In the genomic region with DNA sequence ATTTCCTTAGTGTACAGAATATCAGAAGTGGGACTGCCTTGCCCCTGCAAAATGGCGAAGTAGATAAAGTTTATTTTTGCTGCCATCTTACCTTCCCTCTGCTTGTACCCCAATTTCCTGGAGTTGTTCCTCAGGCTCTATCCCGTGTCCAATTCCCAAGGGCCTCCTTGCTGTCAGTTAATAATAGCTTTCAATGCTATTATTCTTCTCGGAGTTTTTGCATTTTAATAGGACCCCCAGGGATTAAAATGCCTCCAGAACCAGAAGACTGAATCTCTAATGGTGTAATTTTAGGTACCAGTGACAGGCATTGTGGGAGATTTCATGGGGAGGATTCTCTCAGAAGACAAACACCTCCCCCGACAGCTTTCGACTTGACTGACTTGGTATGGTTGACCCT, we compare ENCODE assay signal across 16 cellular contexts.
A peak's percentile ranks its signal among the peaks of the same experiment; 100 is the strongest.
DNase-seq lines count a peak whose midpoint lies in the region; ATAC-seq, FAIRE-seq and TF ChIP-seq lines count a peak whose summit lies in the region.
"Had no signal": no experiment of that assay in that cellular context is flagged by ENCODE, and none has a peak within 500 bp of the region (broad histone marks: within the 10 kb centered on the region; RNA-seq: fewer than 3 reads in every experiment).

No MANE protein-coding gene starts in this region.

- POLR2A ChIA-PET in activated CD8-positive, alpha-beta T cell treated with anti-CD3 and anti-CD28 coated beads for 36 hours (lab: Charles Lee): no interaction called here

- H3K36me3 Mint-ChIP-seq in natural killer cell (peaks cover 3% of the 10 kb centered on the region), neural crest cell (ENCODE audit: low read depth) (peaks cover 5% of the 10 kb centered on the region)
- H3K36me3 Mint-ChIP-seq in natural killer cell treated with Interleukin-12 subunit alpha and Interleukin-12 subunit beta and Interleukin-15 and Interleukin-18, amount 100 ng/mL, for 72 hours: no peaks in the 10 kb centered on the region
- no peaks in the 10 kb centered on the region for H3K36me3 Mint-ChIP-seq in activated CD8-positive, alpha-beta T cell treated with anti-CD3 and anti-CD28 coated beads for 36 hours (ENCODE audit: low read depth)

- H3K27me3 Mint-ChIP-seq in natural killer cell (ENCODE audit: low read depth in 2 of 2) (no peaks in the 10 kb centered on the region), neural crest cell (ENCODE audit: low read depth) (no peaks in the 10 kb centered on the region)
- no peaks in the 10 kb centered on the region for H3K27me3 Mint-ChIP-seq in natural killer cell treated with Interleukin-12 subunit alpha and Interleukin-12 subunit beta and Interleukin-15 and Interleukin-18, amount 100 ng/mL, for 72 hours
- H3K27me3 Mint-ChIP-seq in activated CD8-positive, alpha-beta T cell treated with anti-CD3 and anti-CD28 coated beads for 36 hours: no peaks in the 10 kb centered on the region

- H3K9me3 Mint-ChIP-seq in natural killer cell: peaks cover 0 to 2% of the 10 kb centered on the region in 2 donors
- no peaks in the 10 kb centered on the region for H3K9me3 Mint-ChIP-seq in natural killer cell treated with Interleukin-12 subunit alpha and Interleukin-12 subunit beta and Interleukin-15 and Interleukin-18, amount 100 ng/mL, for 72 hours
- H3K9me3 Mint-ChIP-seq in neural crest cell: peaks cover 5% of the 10 kb centered on the region
- H3K9me3 Mint-ChIP-seq in activated CD8-positive, alpha-beta T cell treated with anti-CD3 and anti-CD28 coated beads for 36 hours: peaks cover 7% of the 10 kb centered on the region

- H3K4me3 ChIP-seq in keratinocyte (ENCODE audit: control insufficient read depth in 2 of 3, extremely low read depth in 1 of 3, insufficient read depth in 2 of 3, low read depth in 1 of 3, low read length in 3 of 3): no peak overlapping the region
- H3K4me3 ChIP-seq: BLaER1 had no signal

- CTCF ChIA-PET in activated CD8-positive, alpha-beta T cell treated with anti-CD3 and anti-CD28 coated beads for 36 hours (lab: Charles Lee): no interaction called here

- no peak overlapping the region for H3K27ac ChIP-seq in keratinocyte (ENCODE audit: control insufficient read depth, insufficient read depth, low read length)
- H3K27ac ChIP-seq: 22Rv1, BLaER1 had no signal

- peak overlapping the region; percentile 88 for H3K4me3 Mint-ChIP-seq in natural killer cell
- H3K4me3 Mint-ChIP-seq in natural killer cell treated with Interleukin-12 subunit alpha and Interleukin-12 subunit beta and Interleukin-15 and Interleukin-18, amount 100 ng/mL, for 72 hours: no peak overlapping the region
- no peak overlapping the region for H3K4me3 Mint-ChIP-seq in neural crest cell
- no peak overlapping the region for H3K4me3 Mint-ChIP-seq in activated CD8-positive, alpha-beta T cell treated with anti-CD3 and anti-CD28 coated beads for 36 hours

- peak; percentile 9 for FAIRE-seq in keratinocyte (lab: Jason Lieb, UNC)
- FAIRE-seq: GM19239 had no signal

- H3K9me3 ChIP-seq in keratinocyte (ENCODE audit: control insufficient read depth, low read depth, low read length): no peaks in the 10 kb centered on the region

- H3K27me3 ChIP-seq in keratinocyte (ENCODE audit: control insufficient read depth, extremely low read depth, insufficient read depth, low read length): no peaks in the 10 kb centered on the region
- H3K27me3 ChIP-seq: BLaER1 had no signal

- no peaks in the 10 kb centered on the region for H4K20me1 ChIP-seq in keratinocyte (ENCODE audit: control insufficient read depth, extremely low read depth, insufficient read depth, low read length)
- H4K20me1 ChIP-seq: BLaER1 had no signal

- intact Hi-C loops in natural killer cell (cut with micrococcal nuclease): loop anchor here (5.0 kb wide), 1 partner anchor 74 kb away; a partner anchor contains a TSS
- intact Hi-C loops in activated CD8-positive, alpha-beta T cell treated with anti-CD3 and anti-CD28 coated beads for 36 hours (cut with micrococcal nuclease): no loop called here

- no peak for ATAC-seq in natural killer cell
- no peak for ATAC-seq in natural killer cell treated with Interleukin-12 subunit alpha and Interleukin-12 subunit beta and Interleukin-15 and Interleukin-18, amount 100 ng/mL, for 72 hours
- ATAC-seq in activated CD8-positive, alpha-beta T cell treated with anti-CD3 and anti-CD28 coated beads for 36 hours: no peak

- H3K79me2 ChIP-seq in keratinocyte (ENCODE audit: control insufficient read depth, insufficient read depth, low read length): no peaks in the 10 kb centered on the region

- no peaks in the 10 kb centered on the region for H3K4me1 ChIP-seq in keratinocyte (ENCODE audit: control insufficient read depth, extremely low read depth, insufficient read depth, low read length)
- H3K4me1 ChIP-seq: Caco-2 had no signal

- peaks cover 42 to 45% of the 10 kb centered on the region in 2 donors for H3K4me1 Mint-ChIP-seq in natural killer cell
- H3K4me1 Mint-ChIP-seq in natural killer cell treated with Interleukin-12 subunit alpha and Interleukin-12 subunit beta and Interleukin-15 and Interleukin-18, amount 100 ng/mL, for 72 hours (ENCODE audit: low read depth in 2 of 2): peaks cover 14 to 17% of the 10 kb centered on the region in 2 donors
- peaks cover 18% of the 10 kb centered on the region for H3K4me1 Mint-ChIP-seq in neural crest cell
- peaks cover 7% of the 10 kb centered on the region for H3K4me1 Mint-ChIP-seq in activated CD8-positive, alpha-beta T cell treated with anti-CD3 and anti-CD28 coated beads for 36 hours (ENCODE audit: low read depth)

- H3K9me1 ChIP-seq in keratinocyte (ENCODE audit: control insufficient read depth, extremely low read depth, insufficient read depth, low read length): no peaks in the 10 kb centered on the region

- H3K36me3 ChIP-seq in keratinocyte (ENCODE audit: control insufficient read depth in 2 of 2, extremely low read depth in 1 of 2, insufficient read depth in 2 of 2, low read length in 2 of 2): no peaks in the 10 kb centered on the region
- H3K36me3 ChIP-seq: BLaER1 had no signal

- no peak overlapping the region for H2AFZ ChIP-seq in keratinocyte (ENCODE audit: control insufficient read depth, low read length)

- DNase-seq in natural killer cell (no peak), keratinocyte (ENCODE audit: low read depth, low spot score) (no peak), neural crest cell (ENCODE audit: low read depth, low spot score) (no peak), NCI-H1436 (lab: John Stamatoyannopoulos, UW) (no peak), NCI-H2029 (lab: John Stamatoyannopoulos, UW) (no peak)
- no peak for DNase-seq in natural killer cell treated with Interleukin-12 subunit alpha and Interleukin-12 subunit beta and Interleukin-15 and Interleukin-18, amount 100 ng/mL, for 72 hours (ENCODE audit: low spot score)
- DNase-seq in stimulated activated CD8-positive, alpha-beta memory T cell treated with anti-CD3 and anti-CD28 coated beads, Interleukin-4, amount 100 ng/mL, for 48 hours: no peak
- DNase-seq in activated CD8-positive, alpha-beta T cell treated with anti-CD3 and anti-CD28 coated beads for 36 hours: no peak
- DNase-seq: AML-193; Caco-2; CD8-positive, alpha-beta memory T cell; DND-41; GDM1 had no signal

- no peak for TF ChIP-seq CTCF in natural killer cell (IDR thresholded peaks at IDR 0.05)
- TF ChIP-seq CTCF in keratinocyte (optimal IDR thresholded peaks at IDR 0.05 in 1 of 3, IDR thresholded peaks at IDR 0.05 in 1 of 3, conservative IDR thresholded peaks at IDR 0.05 in 1 of 3; ENCODE audit: extremely low read depth in 1 of 3, insufficient read depth in 2 of 3, low read length in 3 of 3): no peak
- no peak for TF ChIP-seq CTCF in neural crest cell (conservative IDR thresholded peaks at IDR 0.05)
- no peak for TF ChIP-seq CTCF in activated CD8-positive, alpha-beta T cell treated with anti-CD3 and anti-CD28 coated beads for 36 hours (IDR thresholded peaks at IDR 0.05)

- H3K27ac Mint-ChIP-seq in natural killer cell: peak overlapping the region; percentile 88 to 93
- H3K27ac Mint-ChIP-seq in natural killer cell treated with Interleukin-12 subunit alpha and Interleukin-12 subunit beta and Interleukin-15 and Interleukin-18, amount 100 ng/mL, for 72 hours: peak overlapping the region in 1 of 2 donors; percentile 13
- H3K27ac Mint-ChIP-seq in neural crest cell (ENCODE audit: unreplicated experiment): peak overlapping the region; percentile 8
- H3K27ac Mint-ChIP-seq in activated CD8-positive, alpha-beta T cell treated with anti-CD3 and anti-CD28 coated beads for 36 hours: no peak overlapping the region

- dilution Hi-C loops in keratinocyte (cut with MboI; ENCODE audit: extremely low pct_ligation_motif_present, low sequenced_read_pairs): no loop called here

- no peak overlapping the region for H3K4me2 ChIP-seq in keratinocyte (ENCODE audit: control insufficient read depth, extremely low read depth, insufficient read depth, low read depth, low read length)
- H3K4me2 ChIP-seq: BLaER1 had no signal

- H3K9ac ChIP-seq in keratinocyte (ENCODE audit: control insufficient read depth, extremely low read depth, insufficient read depth, low read length): no peak overlapping the region
- H3K9ac ChIP-seq: BLaER1 had no signal
